18 cellular contexts compared by ENCODE assay signal in genomic region chr10:14581553-14581952, GRCh38.
DNase-seq lines count a peak whose midpoint lies in the region; ATAC-seq and TF ChIP-seq lines count a peak whose summit lies in the region.
"Had no signal": no experiment of that assay in that cellular context is flagged by ENCODE, and none has a peak within 500 bp of the region (broad histone marks: within the 10 kb centered on the region; RNA-seq: fewer than 3 reads in every experiment).

No MANE protein-coding gene starts in this region.

- H3K27me3 Mint-ChIP-seq in CD4-positive, alpha-beta T cell: no peaks in the 10 kb centered on the region
- no peaks in the 10 kb centered on the region for H3K27me3 Mint-ChIP-seq in natural killer cell treated with Interleukin-12 subunit alpha and Interleukin-12 subunit beta and Interleukin-15 and Interleukin-18, amount 100 ng/mL, for 72 hours

- peaks cover 91% of the 10 kb centered on the region for H3K4me1 Mint-ChIP-seq in CD4-positive, alpha-beta T cell (ENCODE audit: low read depth)
- H3K4me1 Mint-ChIP-seq in natural killer cell treated with Interleukin-12 subunit alpha and Interleukin-12 subunit beta and Interleukin-15 and Interleukin-18, amount 100 ng/mL, for 72 hours (ENCODE audit: low read depth in 2 of 2): peaks cover 67 to 68% of the 10 kb centered on the region in 2 donors

- H2BK5ac ChIP-seq in IMR-90 (ENCODE audit: low read depth, low read length, poor library complexity, severe bottlenecking): no peak overlapping the region

- H3K36me3 Mint-ChIP-seq in CD4-positive, alpha-beta T cell (ENCODE audit: low read depth): peaks cover 28% of the 10 kb centered on the region
- peaks cover 10% of the 10 kb centered on the region for H3K36me3 Mint-ChIP-seq in natural killer cell treated with Interleukin-12 subunit alpha and Interleukin-12 subunit beta and Interleukin-15 and Interleukin-18, amount 100 ng/mL, for 72 hours

- H3K4me2 ChIP-seq in IMR-90 (ENCODE audit: low read depth, low read length): no peak overlapping the region

- no peak overlapping the region for H4K5ac ChIP-seq in IMR-90 (ENCODE audit: low read depth, low read length)

- DNase-seq in CD4-positive, alpha-beta T cell: no peak
- no peak for DNase-seq in IMR-90
- DNase-seq in natural killer cell treated with Interleukin-12 subunit alpha and Interleukin-12 subunit beta and Interleukin-15 and Interleukin-18, amount 100 ng/mL, for 72 hours (ENCODE audit: low spot score): no peak
- no peak for DNase-seq in lower lobe of right lung
- DNase-seq in stimulated activated CD4-positive, alpha-beta T cell treated with anti-CD3 and anti-CD28 coated beads, Interleukin-4, amount 100 ng/mL, for 4 hours: no peak
- DNase-seq: activated gamma-delta T cell treated with Interleukin-2 at 50 U/mL for 16 hours, anterior cingulate cortex, esophagus squamous epithelium, kidney glomerular epithelial cell, mesendoderm, MM.1S, NCI-H1436, NCI-H524 treated with DMSO at 0.1 percent for 48 hours had no signal

- no peaks in the 10 kb centered on the region for H3K9me3 ChIP-seq in CD4-positive, alpha-beta T cell (ENCODE audit: control insufficient read depth, low read length)
- no peaks in the 10 kb centered on the region for H3K9me3 ChIP-seq in IMR-90 (ENCODE audit: control insufficient read depth, insufficient read depth, low read length)
- no peaks in the 10 kb centered on the region for H3K9me3 ChIP-seq in lower lobe of right lung
- H3K9me3 ChIP-seq: esophagus squamous epithelium, tibial nerve had no signal

- peaks cover 32% of the 10 kb centered on the region for H3K9me1 ChIP-seq in IMR-90 (ENCODE audit: insufficient read depth, low read length)

- no peak for TF ChIP-seq RAD21 in IMR-90 (IDR thresholded peaks at IDR 0.05; ENCODE audit: low read length)

- intact Hi-C loops in CD4-positive, alpha-beta T cell (cut with DNase I, micrococcal nuclease): no loop called here
- intact Hi-C loops in IMR-90 (cut with micrococcal nuclease) (no loop called here), lower lobe of right lung (cut with DNase I) (no loop called here)

- H3K23ac ChIP-seq in IMR-90 (ENCODE audit: low read depth, low read length): no peak overlapping the region

- peaks cover 28 to 86% of the 10 kb centered on the region in 2 experiments for H3K79me1 ChIP-seq in IMR-90 (ENCODE audit: low read depth in 1 of 2, low read length in 2 of 2)

- H3K4me3 Mint-ChIP-seq in CD4-positive, alpha-beta T cell: no peak overlapping the region
- no peak overlapping the region for H3K4me3 Mint-ChIP-seq in natural killer cell treated with Interleukin-12 subunit alpha and Interleukin-12 subunit beta and Interleukin-15 and Interleukin-18, amount 100 ng/mL, for 72 hours
- H3K4me3 Mint-ChIP-seq: nephron had no signal

- no peak overlapping the region for H3K18ac ChIP-seq in IMR-90 (ENCODE audit: low read depth, low read length)

- H3K9me3 Mint-ChIP-seq in CD4-positive, alpha-beta T cell: no peaks in the 10 kb centered on the region
- H3K9me3 Mint-ChIP-seq in natural killer cell treated with Interleukin-12 subunit alpha and Interleukin-12 subunit beta and Interleukin-15 and Interleukin-18, amount 100 ng/mL, for 72 hours: no peaks in the 10 kb centered on the region
- H3K9me3 Mint-ChIP-seq: nephron had no signal

- no peak overlapping the region for H2AK9ac ChIP-seq in IMR-90 (replicated peaks; ENCODE audit: low read depth, low read length, poor library complexity)

- H3K27me3 ChIP-seq in CD4-positive, alpha-beta T cell (ENCODE audit: control insufficient read depth, insufficient read depth, low read length): no peaks in the 10 kb centered on the region
- H3K27me3 ChIP-seq in IMR-90 (ENCODE audit: control insufficient read depth, insufficient read depth, low read length) (no peaks in the 10 kb centered on the region), lower lobe of right lung (ENCODE audit: low read depth) (no peaks in the 10 kb centered on the region)
- H3K27me3 ChIP-seq: esophagus squamous epithelium, tibial nerve had no signal

- H4K20me1 ChIP-seq in IMR-90 (ENCODE audit: insufficient read depth, low read length): peaks cover 35% of the 10 kb centered on the region

- H2AK5ac ChIP-seq in IMR-90 (ENCODE audit: low read depth, low read length): peak overlapping the region; percentile 52; the same call in 1 of the 2 replicates

- no peak overlapping the region for H2BK15ac ChIP-seq in IMR-90 (ENCODE audit: low read depth, low read length)

- no peak for ATAC-seq in CD4-positive, alpha-beta T cell (ENCODE audit: poor library complexity)
- ATAC-seq in IMR-90 (ENCODE audit: low read depth): no peak
- no peak for ATAC-seq in natural killer cell treated with Interleukin-12 subunit alpha and Interleukin-12 subunit beta and Interleukin-15 and Interleukin-18, amount 100 ng/mL, for 72 hours
- ATAC-seq in lower lobe of right lung: no peak
- no peak for ATAC-seq in HG02678 (IDR thresholded peaks at IDR 0.05; ENCODE audit: unreplicated experiment)

- no peak overlapping the region for H3K9ac ChIP-seq in IMR-90 (ENCODE audit: low read depth, low read length)

- no peak overlapping the region for H4K91ac ChIP-seq in IMR-90 (ENCODE audit: insufficient read depth, low read depth, low read length)

- CTCF ChIA-PET in CD4-positive, alpha-beta T cell (lab: Charles Lee): interaction anchor here (1.4 kb wide), 1 partner anchor 13 kb away, joined by 3 read pairs; no protein-coding TSS in a partner anchor
- CTCF ChIA-PET in IMR-90 (lab: Yijun Ruan, JAX): no interaction called here

- 100% methylated on average over 2 of the region's 6 CpGs; no CpG with 5 or more reads in 1 of the 2 experiments for WGBS in IMR-90 (ENCODE audit: extremely low coverage in 2 of 2, insufficient read length in 1 of 2), 2 experiments

- no peak overlapping the region for H2BK120ac ChIP-seq in IMR-90 (ENCODE audit: low read depth, low read length)

- no peak overlapping the region for H3K56ac ChIP-seq in IMR-90 (ENCODE audit: extremely low read depth, insufficient read depth, low read length)

- H2BK20ac ChIP-seq in IMR-90 (ENCODE audit: low read depth, low read length): no peak overlapping the region

- H2AFZ ChIP-seq in IMR-90 (replicated peaks; ENCODE audit: low read length, poor library complexity): no peak overlapping the region

- H3K4me1 ChIP-seq in IMR-90 (ENCODE audit: control insufficient read depth, insufficient read depth, low read length) (peaks cover 27% of the 10 kb centered on the region), lower lobe of right lung (peaks cover 68% of the 10 kb centered on the region)

- H4K8ac ChIP-seq in IMR-90 (ENCODE audit: low read depth in 2 of 2, low read length in 2 of 2): no peak overlapping the region

- H3K27ac Mint-ChIP-seq in CD4-positive, alpha-beta T cell: peak overlapping the region; percentile 97
- peak overlapping the region; percentile 81 to 90 for H3K27ac Mint-ChIP-seq in natural killer cell treated with Interleukin-12 subunit alpha and Interleukin-12 subunit beta and Interleukin-15 and Interleukin-18, amount 100 ng/mL, for 72 hours

- no peak for TF ChIP-seq POLR2A in IMR-90 (IDR thresholded peaks at IDR 0.05; ENCODE audit: low read depth, low read length)

- H3K27ac ChIP-seq in CD4-positive, alpha-beta T cell (ENCODE audit: low read depth, low read length): peak overlapping the region; percentile 21
- H3K27ac ChIP-seq in IMR-90 (ENCODE audit: insufficient read depth, low read length) (no peak overlapping the region), cingulate gyrus (ENCODE audit: low read depth, low read length) (peak overlapping the region; percentile 34), lower lobe of right lung (no peak overlapping the region)
- H3K27ac ChIP-seq: esophagus squamous epithelium, HL-60 had no signal

- POLR2A ChIA-PET in CD4-positive, alpha-beta T cell (lab: Charles Lee): interaction anchor here (1.0 kb wide), 1 partner anchor 9 kb away, joined by 3 read pairs; no protein-coding TSS in a partner anchor
- POLR2A ChIA-PET in IMR-90 (lab: Charles Lee; ENCODE audit: unreplicated experiment): no interaction called here

- no peak for TF ChIP-seq CTCF in CD4-positive, alpha-beta T cell (IDR thresholded peaks at IDR 0.05)
- no peak for TF ChIP-seq CTCF in IMR-90 (conservative IDR thresholded peaks at IDR 0.05; ENCODE audit: low read depth, low read length)
- no peak for TF ChIP-seq CTCF in lower lobe of right lung (IDR thresholded peaks at IDR 0.05)

- H3K36me3 ChIP-seq in IMR-90 (ENCODE audit: control insufficient read depth, insufficient read depth, low read length) (peaks cover 19% of the 10 kb centered on the region), lower lobe of right lung (no peaks in the 10 kb centered on the region)
- H3K36me3 ChIP-seq: esophagus squamous epithelium, tibial nerve had no signal

- in situ Hi-C loops in IMR-90 (cut with MboI; ENCODE audit: low sequenced_read_pairs): no loop called here

- H3K4ac ChIP-seq in IMR-90 (ENCODE audit: low read depth, low read length): no peak overlapping the region

- no peak overlapping the region for H3K14ac ChIP-seq in IMR-90 (replicated peaks; ENCODE audit: low read depth, low read length)

- no peak overlapping the region for H3K4me3 ChIP-seq in IMR-90 (ENCODE audit: insufficient read depth, low read depth, low read length)
- H3K4me3 ChIP-seq in lower lobe of right lung: no peak overlapping the region
- H3K4me3 ChIP-seq: esophagus squamous epithelium, tibial nerve had no signal

- dilution Hi-C loops in IMR-90 (cut with HindIII; ENCODE audit: low sequenced_read_pairs, unreplicated experiment): no loop called here

- BruUV-seq in IMR-90 (replicated peaks; lab: Mats Ljungman, UMichigan): no TSS peak

TF ChIP-seq in IMR-90, 13 proteins besides CTCF, POLR2A, EP300 and RAD21 (continues in another document):
- TF ChIP-seq RCOR1 (IDR thresholded peaks at IDR 0.05; ENCODE audit: insufficient replicate concordance, low read length) (no peak), CHD1 (IDR thresholded peaks at IDR 0.05; ENCODE audit: low read depth, low read length) (no peak), BHLHE40 (IDR thresholded peaks at IDR 0.05; ENCODE audit: low read depth, low read length) (no peak), MAZ (IDR thresholded peaks at IDR 0.05; ENCODE audit: borderline replicate concordance, low read depth, low read length) (no peak), CEBPB (IDR thresholded peaks at IDR 0.05; ENCODE audit: low read depth, low read length) (no peak), FOS (IDR thresholded peaks at IDR 0.05; ENCODE audit: low read depth, low read length) (no peak), NFE2L2 (IDR thresholded peaks at IDR 0.05; ENCODE audit: low read depth, low read length) (no peak), SMC3 (IDR thresholded peaks at IDR 0.05; ENCODE audit: low read depth, low read length) (no peak), MAFK (IDR thresholded peaks at IDR 0.05; ENCODE audit: low read depth, low read length) (no peak), MXI1 (IDR thresholded peaks at IDR 0.05; ENCODE audit: borderline replicate concordance, low read depth, low read length) (no peak), RFX5 (IDR thresholded peaks at IDR 0.05; ENCODE audit: low read depth, low read length) (no peak)

Comparison
In these comparisons a context has a peak if more than half of its experiments do, and no peak if none do; other contexts are left out.
1. H3K27ac ChIP-seq: peak in CD4-positive, alpha-beta T cell (single experiment) and cingulate gyrus (single experiment); none in IMR-90 (single experiment) and lower lobe of right lung (single experiment).